12 cellular contexts compared by ENCODE assay signal in the genomic region with DNA sequence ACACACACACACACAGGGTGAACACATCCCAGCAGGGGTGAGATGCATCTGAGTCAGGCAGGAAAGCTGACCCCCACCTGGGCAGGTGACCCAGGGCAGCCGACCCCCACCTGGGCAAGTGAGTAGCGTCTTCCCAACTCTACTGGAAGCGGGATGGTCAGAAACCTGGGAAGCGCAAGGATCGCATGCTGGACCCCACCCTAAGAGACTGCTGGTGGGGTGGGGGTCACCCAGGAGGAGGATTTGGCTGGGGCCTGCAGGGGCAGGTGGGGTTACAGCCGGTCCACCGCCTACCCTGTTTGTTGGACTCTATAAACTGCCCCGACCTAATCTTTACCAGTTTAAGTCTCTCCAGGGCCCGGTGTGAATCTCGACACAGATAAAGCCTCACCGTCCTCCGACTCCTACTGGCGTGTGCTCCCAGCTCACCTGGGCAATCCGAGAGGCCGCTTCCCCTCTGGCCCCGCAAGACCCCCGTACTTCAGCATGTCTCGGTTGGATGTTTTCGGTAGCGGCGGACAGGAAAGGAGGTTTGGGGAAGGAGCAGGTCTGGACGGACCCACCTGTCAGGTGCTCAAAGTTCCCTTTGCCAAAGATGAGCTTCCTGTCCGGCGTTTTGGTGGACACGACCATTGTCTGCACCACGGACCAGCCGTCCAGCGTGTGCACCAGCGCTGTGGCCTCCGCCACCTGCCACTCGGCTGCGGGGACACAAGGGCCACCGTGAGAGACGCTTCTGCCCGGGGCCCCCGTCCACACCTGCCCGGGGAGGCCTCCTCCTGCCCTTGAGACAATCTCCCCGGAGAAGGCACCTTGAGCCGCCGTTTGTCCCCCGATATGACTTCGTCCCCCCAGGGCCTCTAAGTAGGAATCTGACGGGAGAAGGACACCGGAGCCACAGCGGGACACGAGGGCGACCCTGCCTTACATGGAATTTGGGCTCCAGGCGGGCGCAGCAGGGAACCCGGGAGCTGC. TPM values are rescaled to one million over a fixed set of nuclear protein-coding genes. Genes with fewer than 3 reads are reported as not detected.
DNase-seq lines count a peak whose midpoint lies in the region; ATAC-seq and TF ChIP-seq lines count a peak whose summit lies in the region.
"Had no signal": no experiment of that assay in that cellular context is flagged by ENCODE, and none has a peak within 500 bp of the region (broad histone marks: within the 10 kb centered on the region; RNA-seq: fewer than 3 reads in every experiment).

No MANE protein-coding gene starts in this region.

- H3K4me3 ChIP-seq in AG04450 (ENCODE audit: low read depth, low read length) (no peak overlapping the region), HAP-1 (0 out of 2 replicates have a peak overlapping the region, but pooled peaks have one; percentile 10), BE2C (ENCODE audit: low read depth, low read length) (no peak overlapping the region)

- ATAC-seq in naive thymus-derived CD8-positive, alpha-beta T cell = no peak
- ATAC-seq in GM21528 (IDR thresholded peaks at IDR 0.05; ENCODE audit: low FRiP score, unreplicated experiment) (no peak), HG03280 (IDR thresholded peaks at IDR 0.05; ENCODE audit: unreplicated experiment) (no peak)

- H3K27me3 ChIP-seq in AG04450 (ENCODE audit: control insufficient read depth, insufficient read depth, low read length) (no peaks in the 10 kb centered on the region), HAP-1 (ENCODE audit: low read depth) (no peaks in the 10 kb centered on the region), BE2C (no peaks in the 10 kb centered on the region)

- in situ Hi-C loops in HAP-1 (cut with MboI; ENCODE audit: low sequenced_read_pairs) = loop anchor here (5.0 kb wide), 1 partner anchor 39 kb away; no protein-coding TSS in a partner anchor

- peaks cover 0 to 5% (median 4%) of the 10 kb centered on the region in 5 experiments for H3K9me3 Mint-ChIP-seq in brain
- H3K9me3 Mint-ChIP-seq in naive thymus-derived CD8-positive, alpha-beta T cell = peaks cover 0 to 2% (median 0%) of the 10 kb centered on the region in 9 donors
- H3K9me3 Mint-ChIP-seq: type B pancreatic cell had no signal

- H3K27me3 Mint-ChIP-seq in brain = no peaks in the 10 kb centered on the region
- peaks cover 0 to 2% (median 0%) of the 10 kb centered on the region in 5 donors for H3K27me3 Mint-ChIP-seq in naive thymus-derived CD8-positive, alpha-beta T cell

- H3K27ac ChIP-seq in AG04450 (ENCODE audit: low read depth, low read length) = peak overlapping the region; percentile 11

- H3K36me3 Mint-ChIP-seq in brain = peaks cover 26% of the 10 kb centered on the region
- peaks cover 0 to 30% (median 16%) of the 10 kb centered on the region in 3 donors for H3K36me3 Mint-ChIP-seq in naive thymus-derived CD8-positive, alpha-beta T cell

- peaks cover 11% of the 10 kb centered on the region for H3K4me1 Mint-ChIP-seq in brain
- H3K4me1 Mint-ChIP-seq in naive thymus-derived CD8-positive, alpha-beta T cell = peaks cover 18 to 21% (median 20%) of the 10 kb centered on the region in 4 donors

- H3K4me3 Mint-ChIP-seq in brain = peak overlapping the region; percentile 64 to 96 (median 73)
- peak overlapping the region in 7 of 10 donors; percentile 14 to 81 (median 50) for H3K4me3 Mint-ChIP-seq in naive thymus-derived CD8-positive, alpha-beta T cell

- TF ChIP-seq CTCF in AG04450 (IDR thresholded peaks at IDR 0.05; ENCODE audit: low read depth, low read length) (no peak), brain (conservative IDR thresholded peaks at IDR 0.05) (no peak), BE2C (IDR thresholded peaks at IDR 0.05; ENCODE audit: low read depth, low read length) (no peak)

- DNase-seq in AG04450 (ENCODE audit: low read depth, low spot score) = no peak
- DNase-seq in HAP-1 (ENCODE audit: low spot score in 2 of 2) = no peak
- DNase-seq in naive thymus-derived CD8-positive, alpha-beta T cell = peak in 1 of 10 donors; percentile 66
- DNase-seq in BE2C = no peak
- no peak for DNase-seq in NCI-H226
- DNase-seq: DMS53; Kasumi-1; stimulated activated CD4-positive, alpha-beta T cell treated with anti-CD3 and anti-CD28 coated beads, Interleukin-2, amount 100 ng/mL, for 24 hours had no signal

- peak overlapping the region in 3 of 5 experiments; percentile 19 to 32 (median 21) for H3K27ac Mint-ChIP-seq in brain
- peak overlapping the region in 7 of 10 donors; percentile 51 to 90 (median 75) for H3K27ac Mint-ChIP-seq in naive thymus-derived CD8-positive, alpha-beta T cell

- POLR2A ChIA-PET in AG04450 (lab: Yijun Ruan, JAX) = no interaction called here
- POLR2A ChIA-PET in naive thymus-derived CD8-positive, alpha-beta T cell (lab: Charles Lee) = no interaction called here

- H3K9me3 ChIP-seq in AG04450 (ENCODE audit: control insufficient read depth, insufficient read depth, low read length) (peaks cover 5% of the 10 kb centered on the region; the same call in 1 of the 2 replicates), HAP-1 (no peaks in the 10 kb centered on the region), BE2C (no peaks in the 10 kb centered on the region)

- H3K4me1 ChIP-seq in HAP-1 (no peaks in the 10 kb centered on the region), BE2C (no peaks in the 10 kb centered on the region)

- CTCF ChIA-PET in AG04450 (lab: Charles Lee) = no interaction called here

- H3K36me3 ChIP-seq in HAP-1 (replicated peaks) (peaks cover 30% of the 10 kb centered on the region), BE2C (peaks cover 12% of the 10 kb centered on the region)

RNA-seq across cellular contexts. Expression of gene GTPBP6, which starts 2.0 kb away (rescaled TPM):
- polyA plus RNA-seq in AG04450 (2011; rRNA removed) (15.5 and 20.4 TPM in 2 replicates), brain (ENCODE audit: insufficient read depth, low read depth, low replicate concordance) (33.5 TPM)
- polyA minus RNA-seq in AG04450 (2011; rRNA and poly(A)+ RNA removed) = 6.5 and 9.2 TPM in 2 replicates
- 100 to 1,000 TPM in 1 of 2 experiments, 10 to 100 TPM in 1; 98.5 to 101 TPM for total RNA-seq in naive thymus-derived CD8-positive, alpha-beta T cell
- polyA plus RNA-seq in naive thymus-derived CD8-positive, alpha-beta T cell = 10 to 100 TPM; 37.2 to 62.7 (median 45.6) TPM
- polyA plus RNA-seq in BE2C (2012; ENCODE audit: insufficient read depth, insufficient read length, low read depth) = 69.9 TPM

RNA-seq across cellular contexts. Expression of gene PLCXD1, which starts 35.5 kb away (rescaled TPM):
- polyA plus RNA-seq in AG04450 (2011; rRNA removed) (9.0 and 11.8 TPM in 2 replicates), brain (ENCODE audit: insufficient read depth, low read depth, low replicate concordance) (9.3 TPM)
- 18.1 and 21.1 TPM in 2 replicates for polyA minus RNA-seq in AG04450 (2011; rRNA and poly(A)+ RNA removed)
- total RNA-seq in naive thymus-derived CD8-positive, alpha-beta T cell = 10 to 100 TPM; 18.7 to 19.2 TPM
- 1 to 10 TPM; 2.7 to 9.2 (median 4.2) TPM for polyA plus RNA-seq in naive thymus-derived CD8-positive, alpha-beta T cell
- 19.4 TPM for polyA plus RNA-seq in BE2C (2012; ENCODE audit: insufficient read depth, insufficient read length, low read depth)
